In the genomic region with DNA sequence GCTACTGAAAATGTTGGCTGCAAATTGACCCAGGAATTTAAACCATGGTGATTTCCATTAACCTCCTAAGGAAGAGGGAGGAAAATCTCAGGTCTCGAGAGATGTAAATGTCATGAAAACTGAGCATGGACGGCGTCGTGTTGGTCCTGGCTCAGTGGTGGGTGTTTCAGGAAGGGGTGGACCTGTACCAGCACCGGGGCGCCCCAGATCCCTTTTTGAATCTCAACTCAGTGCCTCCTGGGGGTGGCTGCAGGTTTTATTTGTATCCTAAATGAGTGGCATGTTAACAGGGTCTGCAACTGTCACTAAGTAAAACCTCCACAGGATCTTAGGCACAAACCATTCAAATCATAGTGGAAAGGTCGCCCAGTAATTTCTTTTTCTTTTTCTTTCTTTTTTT, we compare ENCODE assay signal across 35 cellular contexts.
"Had no signal": no experiment of that assay in that cellular context is flagged by ENCODE, and none has a peak within 500 bp of the region (broad histone marks: within the 10 kb centered on the region; RNA-seq: fewer than 3 reads in every experiment).

No MANE protein-coding gene starts in this region.

- H3K9me3 Mint-ChIP-seq: activated B cell treated with CpG ODN at 0.5 μM for 24 hours; activated CD4-positive, alpha-beta memory T cell treated with anti-CD3 and anti-CD28 coated beads, Interleukin-2, amount 10 ng/mL, durations not matched to agents 7 days and 5 days; activated naive CD4-positive, alpha-beta T cell treated with anti-CD3 and anti-CD28 coated beads, Interleukin-2, amount 50 U/mL, for 24 hours; activated naive CD8-positive, alpha-beta T cell treated with anti-CD3 and anti-CD28 coated beads, Interleukin-2, amount 10 ng/mL, durations not matched to agents 7 days and 5 days; activated T-helper 17 cell treated with anti-CD3 and anti-CD28 coated beads, Interleukin-2, amount 50 U/mL, for 72 hours; central memory CD8-positive, alpha-beta T cell had no signal

- H3K4me1 ChIP-seq: ascending aorta, colonic mucosa had no signal

- H3K36me3 Mint-ChIP-seq: activated CD8-positive, alpha-beta memory T cell treated with anti-CD3 and anti-CD28 coated beads, Interleukin-2, amount 10 ng/mL, durations not matched to agents 7 days and 5 days; activated naive CD4-positive, alpha-beta T cell treated with anti-CD3 and anti-CD28 coated beads, Interleukin-2, amount 50 U/mL, for 24 hours; activated naive CD8-positive, alpha-beta T cell treated with anti-CD3 and anti-CD28 coated beads, Interleukin-2, amount 10 ng/mL, durations not matched to agents 7 days and 5 days had no signal

- ATAC-seq: activated CD8-positive, alpha-beta memory T cell treated with anti-CD3 and anti-CD28 coated beads, Interleukin-2, amount 10 ng/mL, durations not matched to agents 7 days and 5 days; activated T-helper 17 cell treated with anti-CD3 and anti-CD28 coated beads, Interleukin-2, amount 50 U/mL, for 72 hours had no signal

- H3K27ac Mint-ChIP-seq: activated B cell treated with CpG ODN at 0.5 μM for 24 hours; activated CD4-positive, alpha-beta memory T cell treated with anti-CD3 and anti-CD28 coated beads, Interleukin-2, amount 10 ng/mL, durations not matched to agents 7 days and 5 days; activated CD8-positive, alpha-beta memory T cell treated with anti-CD3 and anti-CD28 coated beads, Interleukin-2, amount 10 ng/mL, durations not matched to agents 7 days and 5 days; activated naive CD4-positive, alpha-beta T cell treated with anti-CD3 and anti-CD28 coated beads, Interleukin-2, amount 50 U/mL, for 24 hours; activated naive CD8-positive, alpha-beta T cell treated with anti-CD3 and anti-CD28 coated beads, Interleukin-2, amount 10 ng/mL, durations not matched to agents 7 days and 5 days; activated T-helper 17 cell treated with anti-CD3 and anti-CD28 coated beads, Interleukin-2, amount 50 U/mL, for 72 hours had no signal

- H3K4me3 Mint-ChIP-seq: activated B cell treated with CpG ODN at 0.5 μM for 24 hours; activated CD4-positive, alpha-beta memory T cell treated with anti-CD3 and anti-CD28 coated beads, Interleukin-2, amount 10 ng/mL, durations not matched to agents 7 days and 5 days; activated CD8-positive, alpha-beta memory T cell treated with anti-CD3 and anti-CD28 coated beads, Interleukin-2, amount 10 ng/mL, durations not matched to agents 7 days and 5 days; activated naive CD4-positive, alpha-beta T cell treated with anti-CD3 and anti-CD28 coated beads, Interleukin-2, amount 50 U/mL, for 24 hours; activated naive CD8-positive, alpha-beta T cell treated with anti-CD3 and anti-CD28 coated beads, Interleukin-2, amount 10 ng/mL, durations not matched to agents 7 days and 5 days; activated T-helper 17 cell treated with anti-CD3 and anti-CD28 coated beads, Interleukin-2, amount 50 U/mL, for 72 hours; central memory CD8-positive, alpha-beta T cell had no signal

- H3K27ac ChIP-seq: ascending aorta, cardiac muscle cell, colonic mucosa, VCaP had no signal

- H3K4me1 Mint-ChIP-seq: activated B cell treated with CpG ODN at 0.5 μM for 24 hours; activated CD4-positive, alpha-beta memory T cell treated with anti-CD3 and anti-CD28 coated beads, Interleukin-2, amount 10 ng/mL, durations not matched to agents 7 days and 5 days; activated CD8-positive, alpha-beta memory T cell treated with anti-CD3 and anti-CD28 coated beads, Interleukin-2, amount 10 ng/mL, durations not matched to agents 7 days and 5 days; activated naive CD4-positive, alpha-beta T cell treated with anti-CD3 and anti-CD28 coated beads, Interleukin-2, amount 50 U/mL, for 24 hours; activated naive CD8-positive, alpha-beta T cell treated with anti-CD3 and anti-CD28 coated beads, Interleukin-2, amount 10 ng/mL, durations not matched to agents 7 days and 5 days; central memory CD8-positive, alpha-beta T cell had no signal

- H3K36me3 ChIP-seq: ascending aorta, cardiac muscle cell, colonic mucosa, MG63 had no signal

- H3K9me3 ChIP-seq: ascending aorta, colonic mucosa, MG63 had no signal

- H3K4me3 ChIP-seq: ascending aorta, cardiac muscle cell, colonic mucosa, MG63 had no signal

- DNase-seq: activated B cell treated with CpG ODN at 0.5 μM for 24 hours; activated CD4-positive, alpha-beta memory T cell treated with anti-CD3 and anti-CD28 coated beads, Interleukin-2, amount 10 ng/mL, durations not matched to agents 7 days and 5 days; activated CD4-positive, alpha-beta T cell treated with anti-CD3 and anti-CD28 coated beads for 1 hour; activated CD4-positive, alpha-beta T cell treated with anti-CD3 and anti-CD28 coated beads for 48 hours; activated CD8-positive, alpha-beta memory T cell treated with anti-CD3 and anti-CD28 coated beads for 24 hours; activated CD8-positive, alpha-beta memory T cell treated with anti-CD3 and anti-CD28 coated beads, Interleukin-2, amount 10 ng/mL, durations not matched to agents 7 days and 5 days; activated CD8-positive, alpha-beta memory T cell treated with anti-CD3 and anti-CD28 coated beads, Interleukin-2, amount 50 U/mL, for 48 hours; activated gamma-delta T cell; activated naive CD4-positive, alpha-beta T cell treated with Interleukin-2 at 50 U/mL for 16 hours; activated naive CD8-positive, alpha-beta T cell treated with anti-CD3 and anti-CD28 coated beads, Interleukin-2, amount 10 ng/mL, durations not matched to agents 7 days and 5 days; activated T-cell treated with anti-CD3 and anti-CD28 coated beads, Interleukin-2, amount 50 U/mL, for 48 hours; amygdala; colonic mucosa; MG63; NCI-H1048; NCI-H1105 treated with DMSO at 0.1 percent for 48 hours; NCI-H1436; NCI-H1694; NCI-H1930; NCI-H2081 treated with DMSO at 0.1 percent for 48 hours; NCI-H510A; NCI-H526; NCI-H748 treated with DMSO at 0.1 percent for 48 hours; OCI-M1; Right ventricle myocardium superior; SW 1271; T-helper 1 cell; T-helper 2 cell; T-helper 9 cell had no signal

- H3K27me3 ChIP-seq: ascending aorta, colonic mucosa had no signal
